ENCODE assay signal across 15 cellular contexts in genomic region chr7:50626286-50626685, GRCh38.
"Had no signal": no experiment of that assay in that cellular context is flagged by ENCODE, and none has a peak within 500 bp of the region (broad histone marks: within the 10 kb centered on the region; RNA-seq: fewer than 3 reads in every experiment).

No MANE protein-coding gene starts in this region.

- ATAC-seq: effector memory CD8-positive, alpha-beta T cell; stimulated activated naive B cell treated with anti-CD40 and anti-IgM and Interleukin-4, amounts not matched to agents 10 μg/mL and 1 μg/mL and 100 μg/mL, for 72 hours; stimulated activated naive CD8-positive, alpha-beta T cell treated with anti-CD3 and anti-CD28 coated beads, Interleukin-15, amount 100 ng/mL, for 72 hours had no signal

- DNase-seq: effector memory CD8-positive, alpha-beta T cell; esophagus squamous epithelium; foreskin fibroblast; immature natural killer cell; left ventricle myocardium superior; mesendoderm; naive B cell; sigmoid colon; stimulated activated CD4-positive, alpha-beta T cell treated with anti-CD3 and anti-CD28 coated beads, Interleukin-4, amount 100 ng/mL, for 4 hours; stimulated activated naive B cell treated with anti-CD40 and anti-IgM and Interleukin-4, amounts not matched to agents 10 μg/mL and 1 μg/mL and 100 μg/mL, for 72 hours; stimulated activated naive CD8-positive, alpha-beta T cell treated with anti-CD3 and anti-CD28 coated beads, Interleukin-15, amount 100 ng/mL, for 72 hours; testis had no signal

- H3K9me3 ChIP-seq: esophagus squamous epithelium, sigmoid colon, testis, tibial nerve had no signal

- H3K27ac ChIP-seq: epithelial cell of prostate, esophagus squamous epithelium, sigmoid colon, skin epidermis, testis, tibial nerve had no signal

- H3K4me3 ChIP-seq: esophagus squamous epithelium, sigmoid colon, skin epidermis, testis, tibial nerve had no signal

- H3K4me1 ChIP-seq: esophagus squamous epithelium, testis, tibial nerve had no signal

- H3K27me3 ChIP-seq: esophagus squamous epithelium, sigmoid colon, testis, tibial nerve had no signal
